1 cellular context compared by ENCODE assay signal in genomic region chr9:136806067-136806466, GRCh38.
TF ChIP-seq lines count a peak whose summit lies in the region.

No MANE protein-coding gene starts in this region.

TF ChIP-seq in HCT116, 20 proteins besides CTCF, POLR2A, EP300 and RAD21:
- no peak for TF ChIP-seq FOSL1 (IDR thresholded peaks at IDR 0.05; ENCODE audit: low read depth)
- TF ChIP-seq, protein P1, sequence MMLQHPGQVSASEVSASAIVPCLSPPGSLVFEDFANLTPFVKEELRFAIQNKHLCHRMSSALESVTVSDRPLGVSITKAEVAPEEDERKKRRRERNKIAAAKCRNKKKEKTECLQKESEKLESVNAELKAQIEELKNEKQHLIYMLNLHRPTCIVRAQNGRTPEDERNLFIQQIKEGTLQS (IDR thresholded peaks at IDR 0.05): no peak
- TF ChIP-seq SRF (IDR thresholded peaks at IDR 0.05; ENCODE audit: low read depth): no peak
- TF ChIP-seq JUND (IDR thresholded peaks at IDR 0.05): no peak
- no peak for TF ChIP-seq TCF7L2 (IDR thresholded peaks at IDR 0.05; ENCODE audit: borderline replicate concordance, extremely low read depth, insufficient read depth, insufficient read length)
- TF ChIP-seq YY1 (IDR thresholded peaks at IDR 0.05; ENCODE audit: extremely low read depth, insufficient replicate concordance, low read depth, low read length): no peak
- TF ChIP-seq SIN3A (IDR thresholded peaks at IDR 0.05; ENCODE audit: low read depth): no peak
- TF ChIP-seq MAX (IDR thresholded peaks at IDR 0.05): no peak
- TF ChIP-seq ELF1 (IDR thresholded peaks at IDR 0.05; ENCODE audit: borderline replicate concordance, low read depth): no peak
- TF ChIP-seq SP1 (IDR thresholded peaks at IDR 0.05; ENCODE audit: low read depth): no peak
- no peak for TF ChIP-seq CBX3 (IDR thresholded peaks at IDR 0.05; ENCODE audit: low read depth)
- TF ChIP-seq ZBTB33 (IDR thresholded peaks at IDR 0.05; ENCODE audit: extremely low read depth, insufficient replicate concordance, low read length): no peak
- TF ChIP-seq ZNF274 (IDR thresholded peaks at IDR 0.05; ENCODE audit: low read depth, low read length): no peak
- no peak for TF ChIP-seq POLR2AphosphoS5 (IDR thresholded peaks at IDR 0.05; ENCODE audit: low read depth, low read length)
- TF ChIP-seq ZFX (IDR thresholded peaks at IDR 0.05): no peak
- TF ChIP-seq, protein P2, sequence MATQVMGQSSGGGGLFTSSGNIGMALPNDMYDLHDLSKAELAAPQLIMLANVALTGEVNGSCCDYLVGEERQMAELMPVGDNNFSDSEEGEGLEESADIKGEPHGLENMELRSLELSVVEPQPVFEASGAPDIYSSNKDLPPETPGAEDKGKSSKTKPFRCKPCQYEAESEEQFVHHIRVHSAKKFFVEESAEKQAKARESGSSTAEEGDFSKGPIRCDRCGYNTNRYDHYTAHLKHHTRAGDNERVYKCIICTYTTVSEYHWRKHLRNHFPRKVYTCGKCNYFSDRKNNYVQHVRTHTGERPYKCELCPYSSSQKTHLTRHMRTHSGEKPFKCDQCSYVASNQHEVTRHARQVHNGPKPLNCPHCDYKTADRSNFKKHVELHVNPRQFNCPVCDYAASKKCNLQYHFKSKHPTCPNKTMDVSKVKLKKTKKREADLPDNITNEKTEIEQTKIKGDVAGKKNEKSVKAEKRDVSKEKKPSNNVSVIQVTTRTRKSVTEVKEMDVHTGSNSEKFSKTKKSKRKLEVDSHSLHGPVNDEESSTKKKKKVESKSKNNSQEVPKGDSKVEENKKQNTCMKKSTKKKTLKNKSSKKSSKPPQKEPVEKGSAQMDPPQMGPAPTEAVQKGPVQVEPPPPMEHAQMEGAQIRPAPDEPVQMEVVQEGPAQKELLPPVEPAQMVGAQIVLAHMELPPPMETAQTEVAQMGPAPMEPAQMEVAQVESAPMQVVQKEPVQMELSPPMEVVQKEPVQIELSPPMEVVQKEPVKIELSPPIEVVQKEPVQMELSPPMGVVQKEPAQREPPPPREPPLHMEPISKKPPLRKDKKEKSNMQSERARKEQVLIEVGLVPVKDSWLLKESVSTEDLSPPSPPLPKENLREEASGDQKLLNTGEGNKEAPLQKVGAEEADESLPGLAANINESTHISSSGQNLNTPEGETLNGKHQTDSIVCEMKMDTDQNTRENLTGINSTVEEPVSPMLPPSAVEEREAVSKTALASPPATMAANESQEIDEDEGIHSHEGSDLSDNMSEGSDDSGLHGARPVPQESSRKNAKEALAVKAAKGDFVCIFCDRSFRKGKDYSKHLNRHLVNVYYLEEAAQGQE (IDR thresholded peaks at IDR 0.05; ENCODE audit: low read depth): no peak
TF ChIP-seq in HCT116: peak in this region for 0.
